In the genomic region with DNA sequence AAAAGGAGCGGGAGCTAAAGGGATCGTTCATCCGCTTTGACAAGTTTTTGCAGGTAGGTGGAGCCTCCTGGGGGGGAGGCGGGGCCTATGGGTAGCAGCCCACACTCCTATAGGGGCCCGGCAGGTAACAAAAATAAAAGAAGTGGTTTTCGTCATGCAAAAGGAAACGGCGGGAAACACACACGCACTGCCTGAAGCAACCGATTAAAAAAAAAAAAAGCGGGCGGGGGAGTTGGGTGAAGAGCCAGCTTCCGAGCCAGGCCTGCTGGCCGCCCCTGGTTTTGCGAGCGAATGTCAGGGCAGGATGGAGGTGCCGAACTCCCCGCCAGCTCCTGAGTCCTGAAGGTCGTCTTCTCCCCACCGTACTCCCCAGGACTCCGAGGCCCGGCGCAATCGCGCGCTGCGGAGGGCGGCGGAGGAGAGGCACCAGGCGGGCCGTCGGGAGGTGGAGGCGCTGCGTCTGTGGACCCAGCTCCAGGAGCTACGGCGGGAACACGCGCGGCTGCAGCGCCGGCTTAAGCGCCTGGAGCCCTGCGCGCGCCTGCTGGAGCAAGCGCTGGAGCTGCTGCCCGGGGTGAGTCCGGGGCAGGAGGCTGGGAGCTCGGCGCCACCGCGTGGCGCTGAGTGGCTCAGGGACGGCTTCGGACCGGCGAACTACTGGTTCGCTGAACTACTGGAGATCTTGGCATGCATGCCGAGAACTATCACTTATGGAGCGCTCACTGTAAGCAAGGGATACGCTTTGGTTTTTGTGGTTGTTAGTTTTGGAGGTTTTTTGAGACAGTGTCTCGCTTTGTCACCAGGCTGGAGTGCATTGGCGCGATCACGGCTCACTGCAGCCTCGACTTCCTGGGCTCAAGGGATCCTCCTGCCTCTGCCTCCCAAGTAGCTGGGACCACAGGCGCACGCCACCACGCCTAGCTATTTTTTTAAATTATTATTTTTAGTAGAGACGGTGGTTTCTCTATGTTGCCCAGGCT, we compare ENCODE assay signal across 8 cellular contexts. TPM values are rescaled to one million over a fixed set of nuclear protein-coding genes. Genes with fewer than 3 reads are reported as not detected.
DNase-seq lines count a peak whose midpoint lies in the region; ATAC-seq and TF ChIP-seq lines count a peak whose summit lies in the region.

No MANE protein-coding gene starts in this region.

- peak overlapping the region; percentile 26 for H3K4me3 ChIP-seq in choroid plexus epithelial cell (ENCODE audit: low read depth, low read length)

- peak; percentile 50 for TF ChIP-seq CTCF in choroid plexus epithelial cell (conservative IDR thresholded peaks at IDR 0.05; ENCODE audit: low read depth, low read length)

- peak; percentile 67 for ATAC-seq in HG02798 (IDR thresholded peaks at IDR 0.05; ENCODE audit: poor library complexity, unreplicated experiment)

- peak; percentile 75 for DNase-seq in ELR (ENCODE audit: low read depth)
- DNase-seq in NCI-H2227 treated with DMSO at 0.1 percent for 48 hours (lab: John Stamatoyannopoulos, UW) = peak; percentile 61
- DNase-seq in activated CD4-positive, alpha-beta T cell treated with anti-CD3 and anti-CD28 coated beads for 1 hour = peak; percentile 31
- peak; percentile 73 for DNase-seq in choroid plexus epithelial cell (ENCODE audit: low read depth)
- peak; percentile 92 for DNase-seq in left kidney (ENCODE audit: low read depth, low spot score)
- DNase-seq in stimulated activated CD4-positive, alpha-beta T cell treated with anti-CD3 and anti-CD28 coated beads, Interleukin-15, amount 100 ng/mL, for 24 hours = peak; percentile 76
- no peak for DNase-seq in mesenteric fat pad (ENCODE audit: low spot score)

RNA-seq across cellular contexts. Expression of a gene that starts 3.6 kb away (rescaled TPM):
- total RNA-seq in mesenteric fat pad = not detected

RNA-seq across cellular contexts. Expression of a gene that starts 17.6 kb away (rescaled TPM):
- not detected for total RNA-seq in mesenteric fat pad

RNA-seq across cellular contexts. Expression of a gene that starts 32.2 kb away (rescaled TPM):
- total RNA-seq in mesenteric fat pad = 46.3 TPM

RNA-seq across cellular contexts. Expression of a gene that starts 32.4 kb away (rescaled TPM):
- 9.9 TPM for total RNA-seq in mesenteric fat pad
